In genomic region chr1:92690212-92690906, GRCh38 we compare ENCODE assay signal across 1 cellular context.
TF ChIP-seq lines count a peak whose summit lies in the region.

No MANE protein-coding gene starts in this region.

TF ChIP-seq in Ishikawa, 13 proteins besides CTCF, POLR2A, EP300 and RAD21 (continued from another document):
- no peak for TF ChIP-seq REST (IDR thresholded peaks at IDR 0.05; ENCODE audit: low read depth)
- no peak for TF ChIP-seq EGR1 (IDR thresholded peaks at IDR 0.05)
TF ChIP-seq in Ishikawa: peak in this region for 1.
